In the genomic region with DNA sequence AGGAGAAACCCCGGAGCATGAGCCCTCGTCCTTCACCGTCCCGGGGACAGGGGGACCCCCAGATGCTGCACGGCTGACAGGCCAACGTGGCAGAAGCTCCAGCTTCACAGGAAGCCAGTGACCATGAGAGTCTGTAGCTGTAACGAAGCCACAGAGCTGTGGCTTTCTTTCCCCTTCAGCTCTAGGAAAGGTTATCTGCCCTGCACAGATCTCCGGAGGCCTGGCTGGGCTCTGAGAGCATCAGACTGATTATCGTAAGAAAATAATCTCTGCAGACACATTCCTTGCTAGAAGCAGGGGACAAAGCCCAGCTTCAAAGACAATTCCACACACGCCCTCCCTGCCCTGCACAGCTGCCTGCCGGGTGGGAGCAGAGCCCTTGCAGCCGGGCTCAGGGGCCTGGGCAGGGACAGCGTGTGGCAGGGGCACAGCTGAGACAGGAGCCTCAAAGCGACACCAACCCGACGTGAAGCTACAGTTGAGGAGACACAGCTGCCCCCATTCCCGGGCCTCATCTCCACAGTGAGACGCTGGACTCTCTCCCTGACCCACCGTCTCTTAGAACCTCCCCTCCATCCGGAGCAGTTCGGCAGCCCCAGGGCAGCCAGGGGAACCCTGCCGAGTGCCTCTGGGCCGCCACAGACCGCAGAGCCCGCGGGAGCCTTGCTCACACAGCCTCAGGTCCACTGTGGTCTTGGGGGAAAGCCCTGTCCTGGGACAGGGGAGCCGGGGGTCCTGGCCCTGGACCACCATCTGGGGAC, we compare ENCODE assay signal across 14 cellular contexts. TPM values are rescaled to one million over a fixed set of nuclear protein-coding genes. Genes with fewer than 3 reads are reported as not detected.
DNase-seq lines count a peak whose midpoint lies in the region; ATAC-seq, FAIRE-seq and TF ChIP-seq lines count a peak whose summit lies in the region.
"Had no signal": no experiment of that assay in that cellular context is flagged by ENCODE, and none has a peak within 500 bp of the region (broad histone marks: within the 10 kb centered on the region; RNA-seq: fewer than 3 reads in every experiment).

No MANE protein-coding gene starts in this region.

- H3K36me3 ChIP-seq in NT2/D1 (ENCODE audit: insufficient read depth, insufficient read length, low read length) = peaks cover 6% of the 10 kb centered on the region
- H3K36me3 ChIP-seq in mesodermal cell (ENCODE audit: control insufficient read depth, insufficient read depth, low read length) = peaks cover 6% of the 10 kb centered on the region
- no peaks in the 10 kb centered on the region for H3K36me3 ChIP-seq in small intestine (ENCODE audit: control insufficient read depth in 2 of 2, insufficient read depth in 2 of 2, low read length in 2 of 2)
- H3K36me3 ChIP-seq: uterus had no signal

- FAIRE-seq in small intestine (lab: Jason Lieb, UNC) = no peak

- H3K4me1 ChIP-seq in NT2/D1 (ENCODE audit: insufficient read depth, insufficient read length) = peaks cover 34% of the 10 kb centered on the region
- H3K4me1 ChIP-seq in mesodermal cell (ENCODE audit: control insufficient read depth, insufficient read depth, low read length, poor library complexity, severe bottlenecking) = peaks cover 31% of the 10 kb centered on the region
- no peaks in the 10 kb centered on the region for H3K4me1 ChIP-seq in small intestine (ENCODE audit: control insufficient read depth in 2 of 2, insufficient read depth in 1 of 2, low read depth in 1 of 2, low read length in 1 of 2)
- H3K4me1 ChIP-seq: uterus had no signal

- peak overlapping the region; percentile 1 for H3K9ac ChIP-seq in NT2/D1 (ENCODE audit: insufficient read length, low read depth)

- H3K27ac ChIP-seq in coronary artery = no peak overlapping the region
- H3K27ac ChIP-seq in mesodermal cell (ENCODE audit: low read depth, low read length, severe bottlenecking) = peak overlapping the region; percentile 78
- H3K27ac ChIP-seq in small intestine (ENCODE audit: low read depth in 1 of 2, low read length in 1 of 2) = no peak overlapping the region
- H3K27ac ChIP-seq: SJSA1, uterus had no signal

- H3K4me3 ChIP-seq in NT2/D1 (ENCODE audit: insufficient read length, low read depth) = no peak overlapping the region
- H3K4me3 ChIP-seq in coronary artery = no peak overlapping the region
- no peak overlapping the region for H3K4me3 ChIP-seq in mesodermal cell (ENCODE audit: extremely low read depth, insufficient read depth, low read length, poor library complexity, severe bottlenecking)
- no peak overlapping the region for H3K4me3 ChIP-seq in small intestine (ENCODE audit: low read depth in 1 of 2, low read length in 2 of 2)
- H3K4me3 ChIP-seq: SJSA1, uterus had no signal

- no peak for ATAC-seq in GM18909 (IDR thresholded peaks at IDR 0.05; ENCODE audit: poor library complexity, unreplicated experiment)
- no peak for ATAC-seq in GM18511 (IDR thresholded peaks at IDR 0.05; ENCODE audit: unreplicated experiment)
- ATAC-seq: sciatic nerve had no signal

- TF ChIP-seq CTCF in coronary artery (IDR thresholded peaks at IDR 0.05) = no peak

- peak; percentile 86 for DNase-seq in CMK (ENCODE audit: low read depth)
- DNase-seq in NT2/D1 (ENCODE audit: low read depth, low spot score) = no peak
- DNase-seq in coronary artery (ENCODE audit: low spot score) = peak; percentile 57
- no peak for DNase-seq in small intestine
- DNase-seq in dedifferentiated amniotic fluid mesenchymal stem cell (ENCODE audit: extremely low spot score) = no peak
- DNase-seq: activated CD4-positive, alpha-beta T cell treated with anti-CD3 and anti-CD28 coated beads, Interleukin-2, amount 50 U/mL, for 48 hours; amniotic stem cell; NCI-H524; uterus had no signal

- H3K9me3 ChIP-seq in NT2/D1 (ENCODE audit: insufficient read depth, low read length) (no peaks in the 10 kb centered on the region), mesodermal cell (ENCODE audit: control insufficient read depth, low read length) (no peaks in the 10 kb centered on the region), small intestine (ENCODE audit: control insufficient read depth, low read depth) (no peaks in the 10 kb centered on the region)
- H3K9me3 ChIP-seq: SJSA1, uterus had no signal

- H3K27me3 ChIP-seq in NT2/D1 (ENCODE audit: insufficient read depth, insufficient read length) = no peaks in the 10 kb centered on the region
- peaks cover 0 to 2% of the 10 kb centered on the region in 2 donors for H3K27me3 ChIP-seq in small intestine (ENCODE audit: control insufficient read depth in 2 of 2, insufficient read depth in 2 of 2, low read length in 2 of 2)

- 79 to 86% methylated on average over 25 to 27 of the region's 27 CpGs for WGBS in mesodermal cell (ENCODE audit: insufficient coverage in 2 of 2), 2 experiments
- WGBS in small intestine, 3 donors = 47 to 57% (median 51%) methylated on average over 27 of the region's 27 CpGs

RNA-seq across cellular contexts. Expression of a gene that starts 30.6 kb away (rescaled TPM):
- 72.3 TPM for polyA plus RNA-seq in mesodermal cell (2013, experiment 1 of 2)
- polyA plus RNA-seq in mesodermal cell (2013, experiment 2 of 2) = 59.6 TPM
- 10 to 100 TPM; 13.5 to 34.4 (median 20.0) TPM for polyA plus RNA-seq in small intestine

Comparison
In these comparisons a context has a peak if more than half of its experiments do, and no peak if none do; other contexts are left out.
1. DNase-seq: peak in CMK (single experiment) and coronary artery (single experiment); none in NT2/D1 (single experiment), small intestine (single experiment) and dedifferentiated amniotic fluid mesenchymal stem cell (single experiment).